In the genomic region with DNA sequence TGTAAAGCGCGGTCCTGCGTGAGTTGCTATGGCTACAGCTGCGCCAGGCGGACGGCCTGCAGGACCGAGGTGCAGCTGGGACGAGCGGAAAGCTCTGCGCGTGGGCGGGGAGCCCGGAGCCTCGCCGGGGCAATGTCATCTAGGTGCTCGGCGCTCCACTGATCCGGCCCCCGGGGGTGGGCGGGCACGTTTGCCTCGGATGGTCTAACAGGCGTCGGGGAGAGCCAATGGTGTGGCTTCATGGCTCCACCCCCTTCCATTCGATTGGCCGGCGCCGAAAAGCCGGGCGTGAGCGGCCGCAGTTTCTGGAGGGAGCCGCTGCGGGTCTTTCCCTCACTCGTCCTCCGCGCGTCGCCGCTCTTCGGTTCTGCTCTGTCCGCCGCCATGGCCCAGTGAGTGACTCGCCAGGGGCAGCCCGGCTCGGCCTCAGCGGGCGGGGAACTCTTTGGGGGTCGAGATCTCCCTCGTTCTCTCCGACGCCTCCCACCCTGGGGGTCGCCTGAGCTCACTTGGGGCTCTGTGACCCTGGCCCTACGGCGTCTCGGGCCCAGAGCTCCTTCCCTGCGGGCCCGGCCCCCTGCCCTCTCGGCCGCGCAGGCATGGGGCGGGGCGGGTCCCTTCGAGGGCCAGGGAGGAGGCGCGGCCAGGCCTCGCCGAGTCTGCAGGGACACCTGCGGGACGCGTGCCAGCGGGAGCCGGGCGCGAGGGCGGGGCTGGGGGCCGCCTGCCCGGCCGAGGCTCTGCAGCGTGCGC, we compare ENCODE assay signal across 1 cellular context.
TF ChIP-seq lines count a peak whose summit lies in the region.

Gene PGD, plus strand, starts transcription at position 331 of the 753 bp plus-strand sequence. Its CDS starts 54 bp downstream, at position 385.

TF ChIP-seq in HepG2, 621 proteins besides CTCF, POLR2A, EP300 and RAD21 (continued from another document and continues in another):
- TF ChIP-seq, protein P1, sequence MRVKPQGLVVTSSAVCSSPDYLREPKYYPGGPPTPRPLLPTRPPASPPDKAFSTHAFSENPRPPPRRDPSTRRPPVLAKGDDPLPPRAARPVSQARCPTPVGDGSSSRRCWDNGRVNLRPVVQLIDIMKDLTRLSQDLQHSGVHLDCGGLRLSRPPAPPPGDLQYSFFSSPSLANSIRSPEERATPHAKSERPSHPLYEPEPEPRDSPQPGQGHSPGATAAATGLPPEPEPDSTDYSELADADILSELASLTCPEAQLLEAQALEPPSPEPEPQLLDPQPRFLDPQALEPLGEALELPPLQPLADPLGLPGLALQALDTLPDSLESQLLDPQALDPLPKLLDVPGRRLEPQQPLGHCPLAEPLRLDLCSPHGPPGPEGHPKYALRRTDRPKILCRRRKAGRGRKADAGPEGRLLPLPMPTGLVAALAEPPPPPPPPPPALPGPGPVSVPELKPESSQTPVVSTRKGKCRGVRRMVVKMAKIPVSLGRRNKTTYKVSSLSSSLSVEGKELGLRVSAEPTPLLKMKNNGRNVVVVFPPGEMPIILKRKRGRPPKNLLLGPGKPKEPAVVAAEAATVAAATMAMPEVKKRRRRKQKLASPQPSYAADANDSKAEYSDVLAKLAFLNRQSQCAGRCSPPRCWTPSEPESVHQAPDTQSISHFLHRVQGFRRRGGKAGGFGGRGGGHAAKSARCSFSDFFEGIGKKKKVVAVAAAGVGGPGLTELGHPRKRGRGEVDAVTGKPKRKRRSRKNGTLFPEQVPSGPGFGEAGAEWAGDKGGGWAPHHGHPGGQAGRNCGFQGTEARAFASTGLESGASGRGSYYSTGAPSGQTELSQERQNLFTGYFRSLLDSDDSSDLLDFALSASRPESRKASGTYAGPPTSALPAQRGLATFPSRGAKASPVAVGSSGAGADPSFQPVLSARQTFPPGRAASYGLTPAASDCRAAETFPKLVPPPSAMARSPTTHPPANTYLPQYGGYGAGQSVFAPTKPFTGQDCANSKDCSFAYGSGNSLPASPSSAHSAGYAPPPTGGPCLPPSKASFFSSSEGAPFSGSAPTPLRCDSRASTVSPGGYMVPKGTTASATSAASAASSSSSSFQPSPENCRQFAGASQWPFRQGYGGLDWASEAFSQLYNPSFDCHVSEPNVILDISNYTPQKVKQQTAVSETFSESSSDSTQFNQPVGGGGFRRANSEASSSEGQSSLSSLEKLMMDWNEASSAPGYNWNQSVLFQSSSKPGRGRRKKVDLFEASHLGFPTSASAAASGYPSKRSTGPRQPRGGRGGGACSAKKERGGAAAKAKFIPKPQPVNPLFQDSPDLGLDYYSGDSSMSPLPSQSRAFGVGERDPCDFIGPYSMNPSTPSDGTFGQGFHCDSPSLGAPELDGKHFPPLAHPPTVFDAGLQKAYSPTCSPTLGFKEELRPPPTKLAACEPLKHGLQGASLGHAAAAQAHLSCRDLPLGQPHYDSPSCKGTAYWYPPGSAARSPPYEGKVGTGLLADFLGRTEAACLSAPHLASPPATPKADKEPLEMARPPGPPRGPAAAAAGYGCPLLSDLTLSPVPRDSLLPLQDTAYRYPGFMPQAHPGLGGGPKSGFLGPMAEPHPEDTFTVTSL (CRISPR knock-in tag; IDR thresholded peaks at IDR 0.05; ENCODE audit: borderline replicate concordance): no peak
- TF ChIP-seq KMT2A (CRISPR knock-in tag; IDR thresholded peaks at IDR 0.05): peak; percentile 91
- no peak for TF ChIP-seq ZNF816 (CRISPR knock-in tag; IDR thresholded peaks at IDR 0.05; ENCODE audit: borderline replicate concordance)
- peak; percentile 53 for TF ChIP-seq TEAD3 (CRISPR knock-in tag; optimal IDR thresholded peaks at IDR 0.05; ENCODE audit: borderline replicate concordance)
- no peak; the same call in 1 of the 2 replicates for TF ChIP-seq REPIN1 (CRISPR knock-in tag; IDR thresholded peaks at IDR 0.05; ENCODE audit: borderline replicate concordance, low read depth)
- no peak for TF ChIP-seq ZNF597 (CRISPR knock-in tag; IDR thresholded peaks at IDR 0.05)
- TF ChIP-seq RFX1 (IDR thresholded peaks at IDR 0.05): peak; percentile 95
- TF ChIP-seq PHF5A (CRISPR knock-in tag; IDR thresholded peaks at IDR 0.05; ENCODE audit: low read depth, unreplicated experiment): no peak
- TF ChIP-seq NCOA1 (CRISPR knock-in tag; IDR thresholded peaks at IDR 0.05): peak; percentile 66; the same call in 1 of the 2 replicates
- TF ChIP-seq ZNF660 (CRISPR knock-in tag; IDR thresholded peaks at IDR 0.05; ENCODE audit: borderline replicate concordance, low read depth): no peak
- no peak for TF ChIP-seq HOXA7 (CRISPR knock-in tag; IDR thresholded peaks at IDR 0.05)
- peak; percentile 54 for TF ChIP-seq YEATS2 (CRISPR knock-in tag; IDR thresholded peaks at IDR 0.05; ENCODE audit: borderline replicate concordance)
- TF ChIP-seq ZNF224 (CRISPR knock-in tag; IDR thresholded peaks at IDR 0.05): peak; percentile 88; the same call in 1 of the 2 replicates
- TF ChIP-seq SRSF4 (IDR thresholded peaks at IDR 0.05; ENCODE audit: low read depth, low read length, poor library complexity, severe bottlenecking): no peak
- no peak for TF ChIP-seq EEA1 (CRISPR knock-in tag; IDR thresholded peaks at IDR 0.05; ENCODE audit: borderline replicate concordance)
- TF ChIP-seq ARNTL (CRISPR knock-in tag; IDR thresholded peaks at IDR 0.05): peak; percentile 83; the same call in 1 of the 2 replicates
- TF ChIP-seq RFXANK (CRISPR knock-in tag; IDR thresholded peaks at IDR 0.05): no peak; the same call in 1 of the 2 replicates
- TF ChIP-seq HMGA1 (CRISPR knock-in tag; conservative IDR thresholded peaks at IDR 0.05): no peak
- TF ChIP-seq ZNF841 (CRISPR knock-in tag; IDR thresholded peaks at IDR 0.05; ENCODE audit: borderline replicate concordance): no peak
- TF ChIP-seq ATF7 (IDR thresholded peaks at IDR 0.05): no peak
- TF ChIP-seq ATF7 (CRISPR knock-in tag; IDR thresholded peaks at IDR 0.05): peak; percentile 13
- 0 out of 2 replicates have a peak, but pooled peaks have one; percentile 67 for TF ChIP-seq SNAPC5 (CRISPR knock-in tag; IDR thresholded peaks at IDR 0.05; ENCODE audit: borderline replicate concordance)
- peak; percentile 46 for TF ChIP-seq ZZZ3 (CRISPR knock-in tag; IDR thresholded peaks at IDR 0.05; ENCODE audit: borderline replicate concordance)
- TF ChIP-seq HOXD1 (CRISPR knock-in tag; IDR thresholded peaks at IDR 0.05): no peak; the same call in 1 of the 2 replicates
- no peak for TF ChIP-seq HNRNPK (IDR thresholded peaks at IDR 0.05; ENCODE audit: low read depth, low read length, poor library complexity, severe bottlenecking)
- peak; percentile 97 for TF ChIP-seq ZNF230 (CRISPR knock-in tag; IDR thresholded peaks at IDR 0.05)
- no peak for TF ChIP-seq ZNF839 (CRISPR knock-in tag; IDR thresholded peaks at IDR 0.05; ENCODE audit: borderline replicate concordance)
- no peak for TF ChIP-seq ZNF644 (CRISPR knock-in tag; IDR thresholded peaks at IDR 0.05; ENCODE audit: low read depth)
- TF ChIP-seq ZNF124 (CRISPR knock-in tag; IDR thresholded peaks at IDR 0.05): no peak; the same call in none of the 2 replicates
- peak; percentile 58; the same call in 1 of the 2 replicates for TF ChIP-seq ZNF605 (CRISPR knock-in tag; IDR thresholded peaks at IDR 0.05)
- TF ChIP-seq SOX6 (IDR thresholded peaks at IDR 0.05): no peak
- TF ChIP-seq SOX6 (CRISPR knock-in tag; IDR thresholded peaks at IDR 0.05): peak; percentile 57
- TF ChIP-seq ZFY (CRISPR knock-in tag; IDR thresholded peaks at IDR 0.05): peak; percentile 96
- no peak for TF ChIP-seq SMC3 (IDR thresholded peaks at IDR 0.05; ENCODE audit: low read length)
- TF ChIP-seq ZNF33B (CRISPR knock-in tag; IDR thresholded peaks at IDR 0.05): peak; percentile 69; the same call in 1 of the 2 replicates
- TF ChIP-seq ZNF333 (CRISPR knock-in tag; IDR thresholded peaks at IDR 0.05; ENCODE audit: borderline replicate concordance): peak; percentile 41; the same call in 1 of the 2 replicates
- TF ChIP-seq ETV5 (CRISPR knock-in tag; IDR thresholded peaks at IDR 0.05; ENCODE audit: borderline replicate concordance): peak; percentile 35; the same call in 1 of the 2 replicates
- no peak for TF ChIP-seq ZNF20 (CRISPR knock-in tag; IDR thresholded peaks at IDR 0.05)
- peak; percentile 61; the same call in 1 of the 2 replicates for TF ChIP-seq HMG20B (CRISPR knock-in tag; conservative IDR thresholded peaks at IDR 0.05)
- peak; percentile 57; the same call in 1 of the 2 replicates for TF ChIP-seq ZMYM4 (CRISPR knock-in tag; IDR thresholded peaks at IDR 0.05)
- no peak for TF ChIP-seq ZNF468 (CRISPR knock-in tag; IDR thresholded peaks at IDR 0.05)
- peak; percentile 97 for TF ChIP-seq XRCC5 (optimal IDR thresholded peaks at IDR 0.05; ENCODE audit: low read length)
- TF ChIP-seq ZNF292 (CRISPR knock-in tag; IDR thresholded peaks at IDR 0.05; ENCODE audit: borderline replicate concordance, low read depth): peak; percentile 92
- TF ChIP-seq, protein P2, sequence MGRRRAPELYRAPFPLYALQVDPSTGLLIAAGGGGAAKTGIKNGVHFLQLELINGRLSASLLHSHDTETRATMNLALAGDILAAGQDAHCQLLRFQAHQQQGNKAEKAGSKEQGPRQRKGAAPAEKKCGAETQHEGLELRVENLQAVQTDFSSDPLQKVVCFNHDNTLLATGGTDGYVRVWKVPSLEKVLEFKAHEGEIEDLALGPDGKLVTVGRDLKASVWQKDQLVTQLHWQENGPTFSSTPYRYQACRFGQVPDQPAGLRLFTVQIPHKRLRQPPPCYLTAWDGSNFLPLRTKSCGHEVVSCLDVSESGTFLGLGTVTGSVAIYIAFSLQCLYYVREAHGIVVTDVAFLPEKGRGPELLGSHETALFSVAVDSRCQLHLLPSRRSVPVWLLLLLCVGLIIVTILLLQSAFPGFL (CRISPR knock-in tag; IDR thresholded peaks at IDR 0.05): no peak
- TF ChIP-seq ZNF367 (CRISPR knock-in tag; IDR thresholded peaks at IDR 0.05; ENCODE audit: borderline replicate concordance): peak; percentile 27; the same call in 1 of the 2 replicates
- TF ChIP-seq TP53 (CRISPR knock-in tag; conservative IDR thresholded peaks at IDR 0.05): 0 out of 2 replicates have a peak, but pooled peaks have one; percentile 37
- peak; percentile 77; the same call in 1 of the 2 replicates for TF ChIP-seq TMF1 (CRISPR knock-in tag; IDR thresholded peaks at IDR 0.05; ENCODE audit: low read depth)
- 0 out of 2 replicates have a peak, but pooled peaks have one; percentile 2 for TF ChIP-seq ZNF251 (CRISPR knock-in tag; IDR thresholded peaks at IDR 0.05)
- TF ChIP-seq MED13 (CRISPR knock-in tag; IDR thresholded peaks at IDR 0.05): 0 out of 2 replicates have a peak, but pooled peaks have one; percentile 22
- TF ChIP-seq CENPT (CRISPR knock-in tag; IDR thresholded peaks at IDR 0.05; ENCODE audit: low read depth): no peak; the same call in 1 of the 2 replicates
- peak; percentile 50; the same call in 1 of the 2 replicates for TF ChIP-seq ZNF232 (CRISPR knock-in tag; IDR thresholded peaks at IDR 0.05; ENCODE audit: borderline replicate concordance)
- TF ChIP-seq HES4 (CRISPR knock-in tag; IDR thresholded peaks at IDR 0.05; ENCODE audit: borderline replicate concordance): peak; percentile 98
- TF ChIP-seq ZNF180 (CRISPR knock-in tag; IDR thresholded peaks at IDR 0.05; ENCODE audit: borderline replicate concordance, low read depth): 0 out of 2 replicates have a peak, but pooled peaks have one; percentile 31
- TF ChIP-seq HNRNPH1 (optimal IDR thresholded peaks at IDR 0.05; ENCODE audit: low read depth, low read length): no peak
- TF ChIP-seq SIN3A (IDR thresholded peaks at IDR 0.05; ENCODE audit: borderline replicate concordance, low read depth, low read length): peak; percentile 75; the same call in 1 of the 2 replicates
- TF ChIP-seq ZFP90 (CRISPR knock-in tag; IDR thresholded peaks at IDR 0.05; ENCODE audit: borderline replicate concordance): peak; percentile 87
- no peak for TF ChIP-seq MTA3 (CRISPR knock-in tag; IDR thresholded peaks at IDR 0.05)
- peak; percentile 51 for TF ChIP-seq FOXA3 (CRISPR knock-in tag; IDR thresholded peaks at IDR 0.05)
- no peak; the same call in 1 of the 2 replicates for TF ChIP-seq ZHX1 (CRISPR knock-in tag; IDR thresholded peaks at IDR 0.05; ENCODE audit: low read depth)
- no peak for TF ChIP-seq STAT5B (CRISPR knock-in tag; IDR thresholded peaks at IDR 0.05)
- TF ChIP-seq TFDP2 (CRISPR knock-in tag; IDR thresholded peaks at IDR 0.05): peak; percentile 18
- TF ChIP-seq ZNF563 (CRISPR knock-in tag; IDR thresholded peaks at IDR 0.05): peak; percentile 97
- TF ChIP-seq ZNF432 (CRISPR knock-in tag; IDR thresholded peaks at IDR 0.05; ENCODE audit: borderline replicate concordance): no peak
- 0 out of 2 replicates have a peak, but pooled peaks have one; percentile 33 for TF ChIP-seq CBFB (CRISPR knock-in tag; IDR thresholded peaks at IDR 0.05)
